In genomic region chr15:74727727-74728126, GRCh38 we compare ENCODE assay signal across 12 cellular contexts. TPM values are rescaled to one million over a fixed set of nuclear protein-coding genes. Genes with fewer than 3 reads are reported as not detected.
A peak's percentile ranks its signal among the peaks of the same experiment; 100 is the strongest.
DNase-seq lines count a peak whose midpoint lies in the region; ATAC-seq and TF ChIP-seq lines count a peak whose summit lies in the region.
"Had no signal": no experiment of that assay in that cellular context is flagged by ENCODE, and none has a peak within 500 bp of the region (broad histone marks: within the 10 kb centered on the region; RNA-seq: fewer than 3 reads in every experiment).

No MANE protein-coding gene starts in this region.

- intact Hi-C loops in heart left ventricle (cut with DNase I) (no loop called here), posterior cingulate gyrus (cut with DNase I) (no loop called here)

- H3K36me3 ChIP-seq in heart left ventricle (no peaks in the 10 kb centered on the region), skeletal muscle tissue (ENCODE audit: control insufficient read depth in 3 of 3, insufficient read depth in 3 of 3, low read length in 3 of 3) (no peaks in the 10 kb centered on the region)
- H3K36me3 ChIP-seq: upper lobe of right lung had no signal

- H3K4me3 ChIP-seq in heart left ventricle (no peak overlapping the region), skeletal muscle tissue (ENCODE audit: low read length in 3 of 3) (peak overlapping the region in 2 of 3 donors; percentile 22 to 40)
- H3K4me3 ChIP-seq: upper lobe of right lung had no signal

- H3K27me3 ChIP-seq in heart left ventricle (peaks cover 0 to 25% (median 0%) of the 10 kb centered on the region in 9 donors), skeletal muscle tissue (ENCODE audit: control insufficient read depth in 3 of 3, insufficient read depth in 3 of 3, low read length in 3 of 3) (peaks cover 7 to 27% (median 17%) of the 10 kb centered on the region in 3 donors)
- H3K27me3 ChIP-seq: upper lobe of right lung had no signal

- no peak for TF ChIP-seq POLR2A in heart left ventricle (IDR thresholded peaks at IDR 0.05)

- DNase-seq in activated CD8-positive, alpha-beta memory T cell treated with anti-CD3 and anti-CD28 coated beads for 24 hours: peak; percentile 56
- no peak for DNase-seq in activated CD8-positive, alpha-beta memory T cell treated with anti-CD3 and anti-CD28 coated beads, Interleukin-2, amount 50 U/mL, for 4 hours
- DNase-seq in NCI-H2171 (lab: John Stamatoyannopoulos, UW): peak; percentile 8
- peak in 4 of 5 donors; percentile 62 to 77 (median 68) for DNase-seq in heart left ventricle
- DNase-seq in NOMO-1 treated with DMSO at 0.1 percent for 48 hours (lab: John Stamatoyannopoulos, UW; ENCODE audit: unreplicated experiment): no peak
- DNase-seq in posterior cingulate gyrus: no peak
- DNase-seq: effector CD4-positive, alpha-beta T cell; upper lobe of right lung had no signal

- no peak for TF ChIP-seq CTCF in heart left ventricle (IDR thresholded peaks at IDR 0.05)

- peak overlapping the region in 1 of 3 donors; percentile 50 for H3K9ac ChIP-seq in skeletal muscle tissue (ENCODE audit: low read depth in 1 of 3, low read length in 3 of 3)

- ATAC-seq in heart left ventricle (peak; percentile 80 to 83 (median 82)), GM18520 (IDR thresholded peaks at IDR 0.05; ENCODE audit: unreplicated experiment) (no peak)
- ATAC-seq: upper lobe of right lung had no signal

- peaks cover 0 to 30% (median 14%) of the 10 kb centered on the region in 12 donors for H3K4me1 ChIP-seq in heart left ventricle
- peaks cover 18 to 20% (median 18%) of the 10 kb centered on the region in 3 donors for H3K4me1 ChIP-seq in skeletal muscle tissue (ENCODE audit: control insufficient read depth in 3 of 3, insufficient read depth in 3 of 3, low read length in 3 of 3)

- H3K9me3 ChIP-seq in heart left ventricle: no peaks in the 10 kb centered on the region
- H3K9me3 ChIP-seq in skeletal muscle tissue (ENCODE audit: control insufficient read depth in 3 of 3, low read length in 3 of 3): no peaks in the 10 kb centered on the region
- H3K9me3 ChIP-seq: upper lobe of right lung had no signal

- H3K27ac ChIP-seq in heart left ventricle (peak overlapping the region in 6 of 12 donors; percentile 20 to 50 (median 47)), skeletal muscle tissue (ENCODE audit: low read depth, low read length) (no peak overlapping the region)
- H3K27ac ChIP-seq: upper lobe of right lung had no signal

- WGBS in heart left ventricle, 4 donors: 35 to 59% (median 54%) methylated on average over 4 to 7 of the region's 7 CpGs

RNA-seq across cellular contexts. Expression of gene CYP1A1, which starts 2.4 kb away (rescaled TPM):
- total RNA-seq in heart left ventricle (under 1 TPM in 6 of 9 donors, not detected in 3; 0.16 to 0.91 (median 0.34) TPM), skeletal muscle tissue (not detected)
- polyA plus RNA-seq in heart left ventricle: under 1 TPM; 0.08 to 0.38 TPM

RNA-seq across cellular contexts. Expression of gene CYP1A2, which starts 20.9 kb away (rescaled TPM):
- not detected for total RNA-seq in heart left ventricle
- polyA plus RNA-seq in heart left ventricle: not detected
- total RNA-seq in skeletal muscle tissue: not detected
- total RNA-seq: bronchial epithelial cell, H4 had no signal

RNA-seq across cellular contexts. Expression of gene EDC3, which starts 31.9 kb away (rescaled TPM):
- total RNA-seq in heart left ventricle: 10 to 100 TPM in 8 of 9 donors, 1 to 10 TPM in 1; 7.3 to 23.0 (median 16.5) TPM
- polyA plus RNA-seq in heart left ventricle: 10 to 100 TPM in 1 of 2 donors, 1 to 10 TPM in 1; 8.3 to 17.1 TPM
- total RNA-seq in skeletal muscle tissue: 16.2 TPM

RNA-seq across cellular contexts. Expression of gene CSK, which starts 54.2 kb away (rescaled TPM):
- 10 to 100 TPM; 19.1 to 66.7 (median 28.4) TPM for total RNA-seq in heart left ventricle
- 10 to 100 TPM; 23.9 to 24.7 TPM for polyA plus RNA-seq in heart left ventricle
- 13.6 TPM for total RNA-seq in skeletal muscle tissue

Comparison
In these comparisons a context has a peak if more than half of its experiments do, and no peak if none do; other contexts are left out.
1. DNase-seq: peak in activated CD8-positive, alpha-beta memory T cell treated with anti-CD3 and anti-CD28 coated beads for 24 hours (single experiment), NCI-H2171 (single experiment) and heart left ventricle (4 of 5); none in activated CD8-positive, alpha-beta memory T cell treated with anti-CD3 and anti-CD28 coated beads, Interleukin-2, amount 50 U/mL, for 4 hours (single experiment), NOMO-1 treated with DMSO at 0.1 percent for 48 hours (single experiment) and posterior cingulate gyrus (0 of 10).
2. H3K4me3 ChIP-seq: peak in skeletal muscle tissue (2 of 3); none in heart left ventricle (0 of 12).